Comparison of ENCODE assay signal across 2 cellular contexts in genomic region chr6:164925681-164926530, GRCh38.
TF ChIP-seq lines count a peak whose summit lies in the region.

No MANE protein-coding gene starts in this region.

TF ChIP-seq in HepG2, 621 proteins besides CTCF, POLR2A, EP300 and RAD21 (continues in another document):
- TF ChIP-seq FOXA1 (IDR thresholded peaks at IDR 0.05), result peak; percentile 41
- no peak for TF ChIP-seq FOXA1 (CRISPR knock-in tag; IDR thresholded peaks at IDR 0.05)
- peak; percentile 19; the same call in 1 of the 2 replicates for TF ChIP-seq ATM (IDR thresholded peaks at IDR 0.05; ENCODE audit: borderline replicate concordance)
- no peak for TF ChIP-seq ZNF749 (CRISPR knock-in tag; IDR thresholded peaks at IDR 0.05; ENCODE audit: borderline replicate concordance)
- TF ChIP-seq RARG (CRISPR knock-in tag; IDR thresholded peaks at IDR 0.05; ENCODE audit: low read depth), result no peak
- TF ChIP-seq ZNF670 (CRISPR knock-in tag; IDR thresholded peaks at IDR 0.05; ENCODE audit: borderline replicate concordance), result no peak
- TF ChIP-seq CBX1 (IDR thresholded peaks at IDR 0.05; ENCODE audit: low read depth), result no peak
- TF ChIP-seq PLRG1 (conservative IDR thresholded peaks at IDR 0.05), result peak; percentile 1; the same call in 1 of the 2 replicates
- no peak for TF ChIP-seq ZNF101 (CRISPR knock-in tag; IDR thresholded peaks at IDR 0.05; ENCODE audit: borderline replicate concordance, low read depth)
- no peak for TF ChIP-seq CEBPB (IDR thresholded peaks at IDR 0.05; ENCODE audit: borderline replicate concordance, low read depth, low read length)
- 0 out of 2 replicates have a peak, but pooled peaks have one; percentile 67 for TF ChIP-seq IKZF1 (IDR thresholded peaks at IDR 0.05)
- TF ChIP-seq TFDP1 (CRISPR knock-in tag; IDR thresholded peaks at IDR 0.05; ENCODE audit: borderline replicate concordance), result no peak
- peak; percentile 10; the same call in 1 of the 2 replicates for TF ChIP-seq LCORL (IDR thresholded peaks at IDR 0.05)
- no peak for TF ChIP-seq LCORL (CRISPR knock-in tag; IDR thresholded peaks at IDR 0.05)
- TF ChIP-seq ARNT (IDR thresholded peaks at IDR 0.05), result peak; percentile 37; the same call in 1 of the 2 replicates
- peak; percentile 7; the same call in 1 of the 2 replicates for TF ChIP-seq RAD51 (IDR thresholded peaks at IDR 0.05; ENCODE audit: borderline replicate concordance)
- peak; percentile 73; the same call in 1 of the 2 replicates for TF ChIP-seq ZNF646 (CRISPR knock-in tag; IDR thresholded peaks at IDR 0.05)
- TF ChIP-seq BRD4 (CRISPR knock-in tag; IDR thresholded peaks at IDR 0.05), result no peak
- peak; percentile 64; the same call in 1 of the 2 replicates for TF ChIP-seq SOX6 (IDR thresholded peaks at IDR 0.05)
- no peak for TF ChIP-seq SOX6 (CRISPR knock-in tag; IDR thresholded peaks at IDR 0.05)

TF ChIP-seq in K562, 482 proteins besides CTCF, POLR2A, EP300 and RAD21:
- TF ChIP-seq MCM7 (IDR thresholded peaks at IDR 0.05), result no peak
- no peak for TF ChIP-seq ATF4 (CRISPR knock-in tag; IDR thresholded peaks at IDR 0.05)
- TF ChIP-seq RBM15 (IDR thresholded peaks at IDR 0.05; ENCODE audit: insufficient read depth, low read length), result no peak
- TF ChIP-seq SMAD2 (IDR thresholded peaks at IDR 0.05; ENCODE audit: low read depth, low read length), result no peak
- no peak for TF ChIP-seq HDAC8 (tag; IDR thresholded peaks at IDR 0.05)
- no peak for TF ChIP-seq DNMT1 (IDR thresholded peaks at IDR 0.05)
- no peak for TF ChIP-seq ARID2 (IDR thresholded peaks at IDR 0.05)
- 0 out of 2 replicates have a peak, but pooled peaks have one; percentile 47 for TF ChIP-seq ZBTB26 (CRISPR knock-in tag; IDR thresholded peaks at IDR 0.05)
- peak; percentile 74; the same call in 1 of the 2 replicates for TF ChIP-seq TSC22D4 (tag; IDR thresholded peaks at IDR 0.05)
TF ChIP-seq in K562: peak in this region for 2.
